ENCODE assay signal across 22 cellular contexts in the genomic region with DNA sequence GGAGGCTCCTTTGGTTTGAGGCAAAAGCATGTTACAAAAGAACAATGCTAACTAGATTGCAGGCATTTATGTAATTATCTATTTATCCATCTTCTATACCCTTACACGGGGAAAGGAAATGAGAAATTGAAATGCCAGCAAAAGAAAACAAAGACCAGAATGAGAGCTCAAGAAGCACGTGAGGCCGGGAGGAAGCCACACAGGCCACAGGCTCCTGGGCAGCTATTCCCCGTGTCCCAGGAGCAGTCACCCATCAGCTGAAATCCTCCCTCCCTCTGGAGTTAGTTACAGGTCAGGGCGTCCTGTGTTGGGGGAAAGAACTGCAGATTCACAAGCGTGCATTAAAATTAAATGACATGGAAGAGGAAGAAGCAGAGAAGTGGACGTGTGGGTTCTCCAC.
DNase-seq lines count a peak whose midpoint lies in the region; ATAC-seq and TF ChIP-seq lines count a peak whose summit lies in the region.
"Had no signal": no experiment of that assay in that cellular context is flagged by ENCODE, and none has a peak within 500 bp of the region (broad histone marks: within the 10 kb centered on the region; RNA-seq: fewer than 3 reads in every experiment).

No MANE protein-coding gene starts in this region.

- H3K27me3 Mint-ChIP-seq in nephron progenitor cell (ENCODE audit: low read depth, poor library complexity), result peaks cover 7% of the 10 kb centered on the region

- peaks cover 72% of the 10 kb centered on the region for H3K4me1 ChIP-seq in BLaER1
- peaks cover 6 to 7% of the 10 kb centered on the region in 2 experiments; a peak in 3 of 4 replicates for H3K4me1 ChIP-seq in SK-N-SH (ENCODE audit: control insufficient read depth in 1 of 2, insufficient read depth in 2 of 2, low read depth in 1 of 2, low read length in 1 of 2)
- peaks cover 0 to 22% (median 11%) of the 10 kb centered on the region in 12 donors for H3K4me1 ChIP-seq in heart left ventricle
- no peaks in the 10 kb centered on the region for H3K4me1 ChIP-seq in testis
- peaks cover 0 to 9% (median 0%) of the 10 kb centered on the region in 3 donors for H3K4me1 ChIP-seq in esophagus squamous epithelium
- H3K4me1 ChIP-seq: A549, adrenal gland had no signal

- TF ChIP-seq RAD21 in SK-N-SH (IDR thresholded peaks at IDR 0.05; ENCODE audit: low read length), result no peak

- no peaks in the 10 kb centered on the region for H3K36me3 Mint-ChIP-seq in nephron progenitor cell (ENCODE audit: low read depth)

- H3K27me3 ChIP-seq in BLaER1 (no peaks in the 10 kb centered on the region), SK-N-SH (ENCODE audit: insufficient read depth) (no peaks in the 10 kb centered on the region), heart left ventricle (no peaks in the 10 kb centered on the region), testis (no peaks in the 10 kb centered on the region), esophagus squamous epithelium (peaks cover 0 to 28% (median 0%) of the 10 kb centered on the region in 4 donors)
- H3K27me3 ChIP-seq: adrenal gland, stomach, upper lobe of right lung had no signal

- TF ChIP-seq CTCF in SK-N-SH (IDR thresholded peaks at IDR 0.05), result no peak
- no peak for TF ChIP-seq CTCF in heart left ventricle (IDR thresholded peaks at IDR 0.05)
- no peak for TF ChIP-seq CTCF in nephron progenitor cell (IDR thresholded peaks at IDR 0.05)
- no peak for TF ChIP-seq CTCF in testis (IDR thresholded peaks at IDR 0.05)
- no peak for TF ChIP-seq CTCF in esophagus squamous epithelium (IDR thresholded peaks at IDR 0.05)

- intact Hi-C loops in heart left ventricle (cut with DNase I), result loop anchor here in 5 of 10 donors (2.0 to 5.0 kb wide), 5 partner anchors 54 to 134 kb away; a partner anchor contains a TSS
- intact Hi-C loops in testis (cut with DNase I; ENCODE audit: low total_unique reads), result no loop called here
- intact Hi-C loops in esophagus squamous epithelium (cut with DNase I), result no loop called here

- H3F3A ChIP-seq in SK-N-SH (replicated peaks; ENCODE audit: insufficient read depth), result peaks cover 5% of the 10 kb centered on the region

- no peak for TF ChIP-seq EP300 in SK-N-SH (IDR thresholded peaks at IDR 0.05; ENCODE audit: borderline replicate concordance in 1 of 2, low read depth in 1 of 2, low read length in 1 of 2)

- TF ChIP-seq POLR2A in heart left ventricle (IDR thresholded peaks at IDR 0.05) (no peak), testis (IDR thresholded peaks at IDR 0.05) (no peak), esophagus squamous epithelium (IDR thresholded peaks at IDR 0.05) (no peak)

- H3K27ac ChIP-seq in BLaER1 (no peak overlapping the region), SK-N-SH (ENCODE audit: low read depth in 2 of 2, low read length in 1 of 2) (peak overlapping the region; percentile 21 to 61; a peak in 2 of 4 replicates), heart left ventricle (peak overlapping the region in 10 of 12 donors; percentile 27 to 87 (median 69)), testis (no peak overlapping the region), esophagus squamous epithelium (no peak overlapping the region)
- H3K27ac ChIP-seq: A549, adrenal gland, GM23248, KMS-11, stomach, upper lobe of right lung had no signal

- ATAC-seq in heart left ventricle (peak in 3 of 4 donors; percentile 19 to 52 (median 39)), GM21447 (IDR thresholded peaks at IDR 0.05; ENCODE audit: unreplicated experiment) (no peak)
- ATAC-seq: activated T-cell treated with anti-CD3 and anti-CD28 coated beads, Interleukin-2, amount 50 U/mL, for 4 hours had no signal

- peaks cover 57% of the 10 kb centered on the region for H3K4me1 Mint-ChIP-seq in nephron progenitor cell

- H3K9me3 ChIP-seq in BLaER1, result no peaks in the 10 kb centered on the region
- H3K9me3 ChIP-seq in SK-N-SH, result no peaks in the 10 kb centered on the region
- H3K9me3 ChIP-seq in heart left ventricle, result no peaks in the 10 kb centered on the region
- no peaks in the 10 kb centered on the region for H3K9me3 ChIP-seq in testis
- no peaks in the 10 kb centered on the region for H3K9me3 ChIP-seq in esophagus squamous epithelium
- H3K9me3 ChIP-seq: A549, adrenal gland, stomach, upper lobe of right lung had no signal

- no peaks in the 10 kb centered on the region for H3K36me3 ChIP-seq in BLaER1
- H3K36me3 ChIP-seq in SK-N-SH (replicated peaks in 1 of 2; ENCODE audit: control insufficient read depth in 1 of 2, insufficient read depth in 2 of 2, low read length in 1 of 2), result no peaks in the 10 kb centered on the region
- no peaks in the 10 kb centered on the region for H3K36me3 ChIP-seq in heart left ventricle
- no peaks in the 10 kb centered on the region for H3K36me3 ChIP-seq in testis (ENCODE audit: low read depth, missing control alignments)
- H3K36me3 ChIP-seq in esophagus squamous epithelium, result no peaks in the 10 kb centered on the region
- H3K36me3 ChIP-seq: adrenal gland, stomach, upper lobe of right lung had no signal

- CTCF ChIA-PET in SK-N-SH (lab: Yijun Ruan, JAX), result no interaction called here

- no peaks in the 10 kb centered on the region for H3K79me2 ChIP-seq in SK-N-SH (ENCODE audit: insufficient read depth)

- no peak overlapping the region for H3K9ac ChIP-seq in BLaER1
- H3K9ac ChIP-seq in SK-N-SH, result no peak overlapping the region
- H3K9ac ChIP-seq: GM23248, KMS-11 had no signal

- 73% methylated on average over 7 of the region's 7 CpGs for WGBS in SK-N-SH (ENCODE audit: low lambda C conversion rate)
- 28 to 32% (median 29%) methylated on average over 7 of the region's 7 CpGs for WGBS in heart left ventricle, 4 donors
- WGBS in testis, 2 donors, result 69 to 73% methylated on average over 7 of the region's 7 CpGs
- 48 to 62% methylated on average over 7 of the region's 7 CpGs for WGBS in esophagus squamous epithelium, 2 donors

- peak overlapping the region; percentile 86 for H3K27ac Mint-ChIP-seq in nephron progenitor cell
- H3K27ac Mint-ChIP-seq: B cell had no signal

- H3K4me2 ChIP-seq in BLaER1, result peak overlapping the region; percentile 80
- H3K4me2 ChIP-seq in SK-N-SH, result peak overlapping the region; percentile 59
- H3K4me2 ChIP-seq: A549, KMS-11 had no signal

- no peaks in the 10 kb centered on the region for H3K9me3 Mint-ChIP-seq in nephron progenitor cell
- H3K9me3 Mint-ChIP-seq: activated T-cell treated with anti-CD3 and anti-CD28 coated beads, Interleukin-2, amount 50 U/mL, for 4 hours had no signal

- peak overlapping the region; percentile 45 for H3K4me3 Mint-ChIP-seq in nephron progenitor cell
- H3K4me3 Mint-ChIP-seq: activated T-cell treated with anti-CD3 and anti-CD28 coated beads, Interleukin-2, amount 50 U/mL, for 4 hours; B cell had no signal

- peak overlapping the region; percentile 69; the same call in 1 of the 2 replicates for H2AFZ ChIP-seq in SK-N-SH (ENCODE audit: low read depth)
- H2AFZ ChIP-seq: GM23248 had no signal

- H3K4me3 ChIP-seq in BLaER1, result no peak overlapping the region
- no peak overlapping the region for H3K4me3 ChIP-seq in SK-N-SH (ENCODE audit: low read depth in 2 of 2, low read length in 1 of 2)
- no peak overlapping the region for H3K4me3 ChIP-seq in heart left ventricle
- H3K4me3 ChIP-seq in testis, result no peak overlapping the region
- H3K4me3 ChIP-seq in esophagus squamous epithelium, result no peak overlapping the region
- H3K4me3 ChIP-seq: A549, adrenal gland, GM23248, lung, stomach, upper lobe of right lung had no signal

- DNase-seq in SK-N-SH, result no peak
- DNase-seq in heart left ventricle, result no peak
- DNase-seq in nephron progenitor cell, result no peak
- DNase-seq in testis, result no peak
- no peak for DNase-seq in stimulated activated CD4-positive, alpha-beta T cell treated with anti-CD3 and anti-CD28 coated beads, Interleukin-15, amount 100 ng/mL, for 24 hours
- no peak for DNase-seq in esophagus squamous epithelium (lab: John Stamatoyannopoulos, UW)
- DNase-seq: activated CD8-positive, alpha-beta memory T cell treated with anti-CD3 and anti-CD28 coated beads for 24 hours; activated naive CD4-positive, alpha-beta T cell; activated T-cell treated with anti-CD3 and anti-CD28 coated beads, Interleukin-2, amount 50 U/mL, for 4 hours; NCI-H187 treated with DMSO at 0.1 percent for 48 hours; NCI-H82; stomach; T1000 had no signal

- H3K9me2 ChIP-seq in SK-N-SH, result no peaks in the 10 kb centered on the region

- POLR2A ChIA-PET in SK-N-SH (lab: Yijun Ruan, JAX), result interaction anchor here (0.6 kb wide), 1 partner anchor 40 kb away, joined by 3 read pairs; no protein-coding TSS in a partner anchor

- H4K20me1 ChIP-seq in BLaER1 (no peaks in the 10 kb centered on the region; the same call in 1 of the 2 replicates), SK-N-SH (ENCODE audit: insufficient read depth) (no peaks in the 10 kb centered on the region)

TF ChIP-seq in SK-N-SH, 30 proteins besides CTCF, POLR2A, EP300 and RAD21 (continues in another document):
- TF ChIP-seq ELF1 (IDR thresholded peaks at IDR 0.05), result no peak
- TF ChIP-seq, protein P1, sequence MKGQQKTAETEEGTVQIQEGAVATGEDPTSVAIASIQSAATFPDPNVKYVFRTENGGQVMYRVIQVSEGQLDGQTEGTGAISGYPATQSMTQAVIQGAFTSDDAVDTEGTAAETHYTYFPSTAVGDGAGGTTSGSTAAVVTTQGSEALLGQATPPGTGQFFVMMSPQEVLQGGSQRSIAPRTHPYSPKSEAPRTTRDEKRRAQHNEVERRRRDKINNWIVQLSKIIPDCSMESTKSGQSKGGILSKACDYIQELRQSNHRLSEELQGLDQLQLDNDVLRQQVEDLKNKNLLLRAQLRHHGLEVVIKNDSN (IDR thresholded peaks at IDR 0.05; ENCODE audit: borderline replicate concordance, low read depth), result no peak
- TF ChIP-seq RXRA (IDR thresholded peaks at IDR 0.05; ENCODE audit: borderline replicate concordance, low read depth), result no peak
- no peak for TF ChIP-seq FOXM1 (IDR thresholded peaks at IDR 0.05; ENCODE audit: low read depth)
- TF ChIP-seq, protein P2, sequence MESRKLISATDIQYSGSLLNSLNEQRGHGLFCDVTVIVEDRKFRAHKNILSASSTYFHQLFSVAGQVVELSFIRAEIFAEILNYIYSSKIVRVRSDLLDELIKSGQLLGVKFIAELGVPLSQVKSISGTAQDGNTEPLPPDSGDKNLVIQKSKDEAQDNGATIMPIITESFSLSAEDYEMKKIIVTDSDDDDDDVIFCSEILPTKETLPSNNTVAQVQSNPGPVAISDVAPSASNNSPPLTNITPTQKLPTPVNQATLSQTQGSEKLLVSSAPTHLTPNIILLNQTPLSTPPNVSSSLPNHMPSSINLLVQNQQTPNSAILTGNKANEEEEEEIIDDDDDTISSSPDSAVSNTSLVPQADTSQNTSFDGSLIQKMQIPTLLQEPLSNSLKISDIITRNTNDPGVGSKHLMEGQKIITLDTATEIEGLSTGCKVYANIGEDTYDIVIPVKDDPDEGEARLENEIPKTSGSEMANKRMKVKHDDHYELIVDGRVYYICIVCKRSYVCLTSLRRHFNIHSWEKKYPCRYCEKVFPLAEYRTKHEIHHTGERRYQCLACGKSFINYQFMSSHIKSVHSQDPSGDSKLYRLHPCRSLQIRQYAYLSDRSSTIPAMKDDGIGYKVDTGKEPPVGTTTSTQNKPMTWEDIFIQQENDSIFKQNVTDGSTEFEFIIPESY (IDR thresholded peaks at IDR 0.05; ENCODE audit: borderline replicate concordance, low read depth), result no peak

Comparison
In these comparisons a context has a peak if more than half of its experiments do, and no peak if none do; other contexts are left out.
1. H3K27ac ChIP-seq: peak in SK-N-SH (2 of 2) and heart left ventricle (10 of 12); none in BLaER1 (single experiment), testis (0 of 2) and esophagus squamous epithelium (0 of 4).